1 cellular context compared by ENCODE assay signal in genomic region chr20:59933849-59934585, GRCh38.
TF ChIP-seq lines count a peak whose summit lies in the region.

No MANE protein-coding gene starts in this region.

TF ChIP-seq in SK-N-SH, 30 proteins besides CTCF, POLR2A, EP300 and RAD21 (continued from another document):
- TF ChIP-seq IRF3 (IDR thresholded peaks at IDR 0.05; ENCODE audit: low read depth, low read length): no peak
- no peak for TF ChIP-seq YY1 (IDR thresholded peaks at IDR 0.05; ENCODE audit: low read depth)
- no peak for TF ChIP-seq POLR2AphosphoS5 (IDR thresholded peaks at IDR 0.05; ENCODE audit: low read depth, low read length)
- TF ChIP-seq ELF1 (IDR thresholded peaks at IDR 0.05): no peak
- peak; percentile 30 for TF ChIP-seq CHD2 (IDR thresholded peaks at IDR 0.05; ENCODE audit: low read length, partially characterized antibody)
